Comparison of ENCODE assay signal across 8 cellular contexts in the genomic region with DNA sequence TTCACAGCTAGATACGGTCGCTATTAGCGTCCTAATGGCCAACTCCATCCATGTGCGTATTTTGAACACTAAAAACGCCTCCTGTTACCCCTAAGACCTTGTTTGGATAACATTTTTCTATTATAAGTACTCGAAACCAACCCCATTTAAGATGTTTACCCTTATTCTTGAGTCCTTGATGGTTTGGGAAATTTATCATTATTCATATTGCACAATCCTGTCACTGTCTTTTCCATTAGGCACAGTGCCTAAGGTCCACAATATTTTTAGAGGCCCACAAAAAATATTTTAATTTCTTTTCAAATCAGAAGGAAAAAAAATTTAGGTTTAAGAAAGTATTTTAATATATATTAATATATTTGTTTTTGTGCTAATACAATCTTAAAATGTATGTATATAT. TPM values are rescaled to one million over a fixed set of nuclear protein-coding genes. Genes with fewer than 3 reads are reported as not detected.
DNase-seq lines count a peak whose midpoint lies in the region; ATAC-seq and TF ChIP-seq lines count a peak whose summit lies in the region.

No MANE protein-coding gene starts in this region.

- intact Hi-C loops in body of pancreas (cut with DNase I): no loop called here
- intact Hi-C loops in lower lobe of right lung (cut with DNase I): no loop called here
- intact Hi-C loops in tibial artery (cut with DNase I; ENCODE audit: low total_unique reads): loop anchor here (5.0 to 10.0 kb wide), 2 partner anchors 110 to 227 kb away; no protein-coding TSS in a partner anchor

- peaks cover 10% of the 10 kb centered on the region for H3K4me1 Mint-ChIP-seq in activated T-cell treated with anti-CD3 and anti-CD28 coated beads, Interleukin-2, amount 50 U/mL, for 72 hours (ENCODE audit: low read depth)

- ATAC-seq in activated T-cell treated with anti-CD3 and anti-CD28 coated beads, Interleukin-2, amount 50 U/mL, for 72 hours (replicated peaks in 1 of 2): no peak
- no peak for ATAC-seq in body of pancreas
- no peak for ATAC-seq in lower lobe of right lung

- no peak for TF ChIP-seq CTCF in body of pancreas (IDR thresholded peaks at IDR 0.05)
- TF ChIP-seq CTCF in lower lobe of right lung (IDR thresholded peaks at IDR 0.05): no peak
- TF ChIP-seq CTCF in tibial artery (IDR thresholded peaks at IDR 0.05): no peak

- H3K27me3 ChIP-seq in body of pancreas (no peaks in the 10 kb centered on the region), lower lobe of right lung (ENCODE audit: low read depth) (peaks cover 16% of the 10 kb centered on the region), tibial artery (no peaks in the 10 kb centered on the region)

- peaks cover 3 to 4% of the 10 kb centered on the region in 2 donors for H3K36me3 Mint-ChIP-seq in activated T-cell treated with anti-CD3 and anti-CD28 coated beads, Interleukin-2, amount 50 U/mL, for 72 hours (ENCODE audit: insufficient read depth in 2 of 2)

- DNase-seq in activated T-cell treated with anti-CD3 and anti-CD28 coated beads, Interleukin-2, amount 50 U/mL, for 72 hours: no peak
- DNase-seq in activated T-cell treated with anti-CD3 and anti-CD28 coated beads, Interleukin-2, amount 50 U/mL, for 48 hours: no peak
- DNase-seq in body of pancreas (no peak), lower lobe of right lung (no peak), tibial artery (no peak), NCI-H1048 (lab: John Stamatoyannopoulos, UW) (no peak), COLO829 (ENCODE audit: low spot score) (no peak)
- DNase-seq in stimulated activated naive CD4-positive, alpha-beta T cell (lab: John Stamatoyannopoulos, UW): no peak

- peaks cover 66% of the 10 kb centered on the region for H3K27me3 Mint-ChIP-seq in activated T-cell treated with anti-CD3 and anti-CD28 coated beads, Interleukin-2, amount 50 U/mL, for 72 hours (ENCODE audit: low read depth)

- H3K27ac ChIP-seq in body of pancreas: peak overlapping the region in 3 of 4 donors; percentile 92 to 97 (median 95)
- H3K27ac ChIP-seq in lower lobe of right lung: peak overlapping the region; percentile 95
- peak overlapping the region; percentile 99 for H3K27ac ChIP-seq in tibial artery

- H3K36me3 ChIP-seq in body of pancreas (replicated peaks in 1 of 2; ENCODE audit: insufficient read depth in 1 of 2, low read depth in 2 of 2): no peaks in the 10 kb centered on the region
- no peaks in the 10 kb centered on the region for H3K36me3 ChIP-seq in lower lobe of right lung
- H3K36me3 ChIP-seq in tibial artery: no peaks in the 10 kb centered on the region

- H3K9me3 ChIP-seq in body of pancreas: no peaks in the 10 kb centered on the region
- no peaks in the 10 kb centered on the region for H3K9me3 ChIP-seq in lower lobe of right lung
- no peaks in the 10 kb centered on the region for H3K9me3 ChIP-seq in tibial artery

- no peak for TF ChIP-seq POLR2A in body of pancreas (IDR thresholded peaks at IDR 0.05)

- H3K27ac Mint-ChIP-seq in activated T-cell treated with anti-CD3 and anti-CD28 coated beads, Interleukin-2, amount 50 U/mL, for 72 hours: no peak overlapping the region

- H3K4me3 ChIP-seq in body of pancreas (no peak overlapping the region), lower lobe of right lung (peak overlapping the region; percentile 82), tibial artery (peak overlapping the region; percentile 72 to 90)

- WGBS in body of pancreas, 2 donors: 53 to 54% methylated on average over 6 of the region's 6 CpGs

- H3K4me1 ChIP-seq in body of pancreas: peaks cover 40% of the 10 kb centered on the region
- peaks cover 22% of the 10 kb centered on the region for H3K4me1 ChIP-seq in lower lobe of right lung
- H3K4me1 ChIP-seq in tibial artery: peaks cover 0 to 30% (median 6%) of the 10 kb centered on the region in 4 donors

- H3K9me3 Mint-ChIP-seq in activated T-cell treated with anti-CD3 and anti-CD28 coated beads, Interleukin-2, amount 50 U/mL, for 72 hours: no peaks in the 10 kb centered on the region

- peak overlapping the region; percentile 88 to 89 for H3K4me3 Mint-ChIP-seq in activated T-cell treated with anti-CD3 and anti-CD28 coated beads, Interleukin-2, amount 50 U/mL, for 72 hours

RNA-seq across cellular contexts. Expression of a gene that starts 1.3 kb away (rescaled TPM):
- total RNA-seq in activated T-cell treated with anti-CD3 and anti-CD28 coated beads, Interleukin-2, amount 50 U/mL, for 72 hours: under 1 TPM; 0.05 to 0.23 TPM
- total RNA-seq in body of pancreas: 10 to 100 TPM; 45.4 to 80.1 TPM
- 110 TPM for total RNA-seq in lower lobe of right lung

Comparison
In these comparisons a context has a peak if more than half of its experiments do, and no peak if none do; other contexts are left out.
1. H3K4me3 ChIP-seq: peak in lower lobe of right lung (single experiment) and tibial artery (2 of 2); none in body of pancreas (0 of 2).
2. RNA of a gene that starts 1.3 kb away (total RNA-seq): 110 TPM in lower lobe of right lung (single experiment) and 45.4 to 80.1 TPM in body of pancreas; 0.05 to 0.23 TPM in activated T-cell treated with anti-CD3 and anti-CD28 coated beads, Interleukin-2, amount 50 U/mL, for 72 hours; every median in the first group is over 10 times any median in the second.
3. Peak in every context shown above with its lines, with median percentiles within 50 percentile points of each other: H3K27ac ChIP-seq.